ENCODE assay signal across 20 cellular contexts in genomic region chr18:30991397-30991796, GRCh38. TPM values are rescaled to one million over a fixed set of nuclear protein-coding genes. Genes with fewer than 3 reads are reported as not detected.
DNase-seq lines count a peak whose midpoint lies in the region; ATAC-seq, FAIRE-seq and TF ChIP-seq lines count a peak whose summit lies in the region.
"Had no signal": no experiment of that assay in that cellular context is flagged by ENCODE, and none has a peak within 500 bp of the region (broad histone marks: within the 10 kb centered on the region; RNA-seq: fewer than 3 reads in every experiment).

No MANE protein-coding gene starts in this region.

- no peaks in the 10 kb centered on the region; a peak in 1 of 5 replicates for H3K27me3 ChIP-seq in K562 (ENCODE audit: control insufficient read depth in 2 of 2, insufficient read depth in 2 of 2, low read length in 2 of 2)
- H3K27me3 ChIP-seq in SK-N-SH (ENCODE audit: insufficient read depth), result peaks cover 6% of the 10 kb centered on the region; the same call in 1 of the 2 replicates
- H3K27me3 ChIP-seq in HepG2 (ENCODE audit: control insufficient read depth in 1 of 2, insufficient read depth in 2 of 2, low read length in 2 of 2), result no peaks in the 10 kb centered on the region
- H3K27me3 ChIP-seq: SJSA1 had no signal

- no peak for TF ChIP-seq EP300 in K562 (IDR thresholded peaks at IDR 0.05; ENCODE audit: low read length)
- no peak for TF ChIP-seq EP300 in SK-N-SH (IDR thresholded peaks at IDR 0.05; ENCODE audit: borderline replicate concordance in 1 of 2, low read depth in 1 of 2, low read length in 1 of 2)
- no peak for TF ChIP-seq EP300 in HepG2 (IDR thresholded peaks at IDR 0.05; ENCODE audit: low read depth in 2 of 2, low read length in 2 of 2)
- no peak for TF ChIP-seq EP300 in HepG2 (CRISPR knock-in tag; IDR thresholded peaks at IDR 0.05; ENCODE audit: borderline replicate concordance)

- CTCF ChIA-PET in K562 (lab: Yijun Ruan, JAX; ENCODE audit: low intra/inter-chr PET ratio) (no interaction called here), SK-N-SH (lab: Yijun Ruan, JAX) (no interaction called here), HepG2 (lab: Yijun Ruan, JAX; ENCODE audit: low intra/inter-chr PET ratio, low total read pairs) (no interaction called here)

- no peak overlapping the region for H3K4me2 ChIP-seq in K562 (ENCODE audit: insufficient read depth, low read length)
- no peak overlapping the region for H3K4me2 ChIP-seq in SK-N-SH
- H3K4me2 ChIP-seq in HepG2 (ENCODE audit: low read depth, low read length), result no peak overlapping the region

- TF ChIP-seq CTCF in GM13976 (IDR thresholded peaks at IDR 0.05; ENCODE audit: borderline replicate concordance, control extremely low read depth, extremely low read depth, insufficient read depth, missing control alignments) (no peak), K562 (IDR thresholded peaks at IDR 0.05 in 2 of 3, conservative IDR thresholded peaks at IDR 0.05 in 1 of 3; ENCODE audit: insufficient read depth in 2 of 3, low read depth in 1 of 3, low read length in 3 of 3) (no peak), SK-N-SH (IDR thresholded peaks at IDR 0.05) (no peak), HepG2 (CRISPR knock-in tag; IDR thresholded peaks at IDR 0.05) (no peak)

- in situ Hi-C loops in GM13976 (cut with MboI; ENCODE audit: low sequenced_read_pairs, unreplicated experiment) (no loop called here), K562 (cut with MboI) (no loop called here), HepG2 (cut with HindIII; ENCODE audit: extremely low pct_ligation_motif_present, low pct_unique_long_range_greater_than_20kb) (no loop called here)

- no peak for TF ChIP-seq RAD21 in K562 (CRISPR knock-in tag; conservative IDR thresholded peaks at IDR 0.05 in 1 of 2, IDR thresholded peaks at IDR 0.05 in 1 of 2)
- no peak for TF ChIP-seq RAD21 in SK-N-SH (IDR thresholded peaks at IDR 0.05; ENCODE audit: low read length)
- TF ChIP-seq RAD21 in HepG2 (CRISPR knock-in tag; IDR thresholded peaks at IDR 0.05), result no peak

- H3K36me3 ChIP-seq in K562 (ENCODE audit: control insufficient read depth, insufficient read depth, low read length) (no peaks in the 10 kb centered on the region), SK-N-SH (replicated peaks in 1 of 2; ENCODE audit: control insufficient read depth in 1 of 2, insufficient read depth in 2 of 2, low read length in 1 of 2) (no peaks in the 10 kb centered on the region), HepG2 (replicated peaks in 1 of 2; ENCODE audit: control insufficient read depth in 1 of 2, insufficient read depth in 2 of 2, low read length in 2 of 2) (no peaks in the 10 kb centered on the region)
- H3K36me3 ChIP-seq: SJSA1 had no signal

- FAIRE-seq in K562 (lab: Jason Lieb, UNC) (no peak), HepG2 (lab: Jason Lieb, UNC) (no peak)
- FAIRE-seq: HTR-8/SVneo had no signal

- H3K9ac ChIP-seq in K562 (ENCODE audit: insufficient read depth in 1 of 2, low read depth in 2 of 2, low read length in 2 of 2) (no peak overlapping the region), SK-N-SH (no peak overlapping the region), HepG2 (ENCODE audit: insufficient read depth, low read depth, low read length) (no peak overlapping the region)

- intact Hi-C loops in K562 (cut with micrococcal nuclease), result loop anchor here (10.0 kb wide), 1 partner anchor 733 kb away; no protein-coding TSS in a partner anchor
- intact Hi-C loops in HepG2 (cut with micrococcal nuclease; ENCODE audit: unreplicated experiment), result loop anchor here (10.0 kb wide), 1 partner anchor 433 kb away; no protein-coding TSS in a partner anchor

- H3K9me2 ChIP-seq in SK-N-SH, result no peaks in the 10 kb centered on the region

- no peaks in the 10 kb centered on the region for H3F3A ChIP-seq in SK-N-SH (replicated peaks; ENCODE audit: insufficient read depth)

- DNase-seq in GM13976 (ENCODE audit: low spot score), result peak; percentile 27
- DNase-seq in MV-4-11 (lab: John Stamatoyannopoulos, UW), result peak; percentile 50
- DNase-seq in K562 (ENCODE audit: extremely low read depth in 1 of 4, low spot score in 3 of 4), result peak in 2 of 4 experiments; percentile 11 to 53
- DNase-seq in HUDEP-2 (lab: John Stamatoyannopoulos, UW; ENCODE audit: unreplicated experiment in 76 of 76), result no peak
- no peak for DNase-seq in SK-N-SH
- DNase-seq in HepG2 (ENCODE audit: low spot score), result no peak
- DNase-seq: Caco-2, DMS153, NCI-H1105, NCI-H1694, NCI-H2227 treated with DMSO at 0.1 percent for 48 hours, NCI-H524 treated with DMSO at 0.1 percent for 48 hours had no signal

- H3K4me3 ChIP-seq in K562 (no peak overlapping the region), SK-N-SH (ENCODE audit: low read depth in 2 of 2, low read length in 1 of 2) (no peak overlapping the region), HepG2 (replicated peaks in 1 of 3; ENCODE audit: insufficient read depth in 1 of 3, low read depth in 2 of 3, low read length in 3 of 3) (no peak overlapping the region)
- H3K4me3 ChIP-seq: SJSA1 had no signal

- no peaks in the 10 kb centered on the region for H3K9me1 ChIP-seq in K562 (ENCODE audit: control insufficient read depth, insufficient read depth, low read length)

- POLR2A ChIA-PET in K562 (lab: Yijun Ruan, JAX), result no interaction called here
- POLR2A ChIA-PET in SK-N-SH (lab: Yijun Ruan, JAX), result no interaction called here
- POLR2A ChIA-PET in HepG2 (lab: Yijun Ruan, JAX), result no interaction called here

- ATAC-seq in HG02610 (IDR thresholded peaks at IDR 0.05; ENCODE audit: unreplicated experiment) (peak; percentile 72), K562 (peak; percentile 57), HG02840 (IDR thresholded peaks at IDR 0.05; ENCODE audit: low FRiP score, unreplicated experiment) (no peak), HepG2 (no peak)

- TF ChIP-seq POLR2A in K562 (conservative IDR thresholded peaks at IDR 0.05), result no peak
- TF ChIP-seq POLR2A in HepG2 (IDR thresholded peaks at IDR 0.05; ENCODE audit: insufficient read depth in 1 of 2, low read depth in 2 of 2, low read length in 2 of 2), result no peak

- H3K9me3 ChIP-seq in K562 (replicated peaks; ENCODE audit: control insufficient read depth, insufficient read depth, low read depth, low read length), result no peaks in the 10 kb centered on the region
- H3K9me3 ChIP-seq in SK-N-SH, result no peaks in the 10 kb centered on the region
- no peaks in the 10 kb centered on the region for H3K9me3 ChIP-seq in HepG2 (ENCODE audit: low read length)
- H3K9me3 ChIP-seq: Caco-2, SJSA1 had no signal

- no TSS peak for BruUV-seq in K562 (replicated peaks; lab: Mats Ljungman, UMichigan)
- no TSS peak for BruUV-seq in HepG2 (replicated peaks; lab: Mats Ljungman, UMichigan)

- whole genome bisulfite sequencing in K562 (ENCODE audit: insufficient coverage, low coverage, missing lambda C conversion rate), result 9% methylated on average over 5 of the region's 5 CpGs
- 34% methylated on average over 5 of the region's 5 CpGs for whole genome bisulfite sequencing in SK-N-SH (ENCODE audit: low lambda C conversion rate)
- WGBS in HepG2 (ENCODE audit: low lambda C conversion rate), result 48% methylated on average over 5 of the region's 5 CpGs

- peaks cover 0 to 2% of the 10 kb centered on the region in 2 experiments; a peak in 1 of 5 replicates for H3K4me1 ChIP-seq in K562 (replicated peaks in 1 of 2; ENCODE audit: control insufficient read depth in 2 of 2, insufficient read depth in 2 of 2, low read length in 2 of 2)
- H3K4me1 ChIP-seq in SK-N-SH (ENCODE audit: control insufficient read depth in 1 of 2, insufficient read depth in 2 of 2, low read depth in 1 of 2, low read length in 1 of 2), result no peaks in the 10 kb centered on the region
- no peaks in the 10 kb centered on the region for H3K4me1 ChIP-seq in HepG2 (ENCODE audit: insufficient read depth, low read length)
- H3K4me1 ChIP-seq: Caco-2 had no signal

- no peaks in the 10 kb centered on the region for H3K79me2 ChIP-seq in K562 (ENCODE audit: control insufficient read depth, insufficient read depth, low read length)
- no peaks in the 10 kb centered on the region for H3K79me2 ChIP-seq in SK-N-SH (ENCODE audit: insufficient read depth)
- no peaks in the 10 kb centered on the region for H3K79me2 ChIP-seq in HepG2 (ENCODE audit: insufficient read depth, low read length)

- peak overlapping the region; percentile 76 for H2AFZ ChIP-seq in K562 (ENCODE audit: low read depth, low read length)
- H2AFZ ChIP-seq in SK-N-SH (ENCODE audit: low read depth), result no peak overlapping the region
- H2AFZ ChIP-seq in HepG2 (ENCODE audit: low read length), result no peak overlapping the region

- H4K20me1 ChIP-seq in K562 (replicated peaks; ENCODE audit: control insufficient read depth, insufficient read depth, low read length), result no peaks in the 10 kb centered on the region
- no peaks in the 10 kb centered on the region for H4K20me1 ChIP-seq in SK-N-SH (ENCODE audit: insufficient read depth)
- no peaks in the 10 kb centered on the region for H4K20me1 ChIP-seq in HepG2 (ENCODE audit: insufficient read depth, low read length)

- H3K27ac ChIP-seq in K562 (ENCODE audit: extremely low read depth, low read depth, low read length) (peak overlapping the region; percentile 19), SK-N-SH (ENCODE audit: low read depth in 2 of 2, low read length in 1 of 2) (no peak overlapping the region), HepG2 (ENCODE audit: extremely low read length, insufficient read depth, low read length) (no peak overlapping the region)
- H3K27ac ChIP-seq: C4-2B, HL-60, RWPE1, SJSA1 had no signal

RNA-seq across cellular contexts. Expression of gene DSC3, which starts 51.1 kb away (rescaled TPM):
- total RNA-seq in K562 (2011; cell fraction: chromatin; rRNA removed; ENCODE audit: low replicate concordance), result 0.05 and 0.16 TPM in 2 replicates
- total RNA-seq in K562 (2011; cell fraction: nucleolus; rRNA removed), result not detected in 2 replicates
- total RNA-seq in K562 (2011; cell fraction: nucleoplasm; rRNA removed), result not detected in 2 replicates
- 0.04 and 0.09 TPM in 2 replicates for total RNA-seq in K562 (2014; rRNA removed)
- 0.07 and 0.10 TPM in 2 replicates for total RNA-seq in K562 (2014; rRNA removed; fragmentation: Illumina TruSeq; extraction: Trizol)
- total RNA-seq in K562 (2015; rRNA removed; fragmentation: Illumina TruSeq; extraction: Trizol), result 0.04 and 0.07 TPM in 2 replicates
- 0.07 and 0.40 TPM in 2 replicates for total RNA-seq in K562 (2021)
- 0.01 TPM in 1 of 2 replicates, not detected in the other for polyA plus RNA-seq in K562 (2011; rRNA removed)
- 0.01 TPM in 1 of 2 replicates, not detected in the other for polyA plus RNA-seq in K562 (2011; cell fraction: cytosol; rRNA removed)
- not detected in 2 replicates for polyA plus RNA-seq in K562 (2011; cell fraction: nucleus; rRNA removed)
- polyA plus RNA-seq in K562 (2012), result 0.12 and 0.29 TPM in 2 replicates
- 0.06 and 0.24 TPM in 2 replicates for polyA plus RNA-seq in K562 (2014; fragmentation: Illumina TruSeq; extraction: Trizol)
- under 1 TPM; 0.03 to 0.11 TPM for polyA plus RNA-seq in K562 (2014; fragmentation: Nextera tagmentation; extraction: Ambion mirVana)
- 0.05 and 0.08 TPM in 2 replicates for polyA plus RNA-seq in K562 (2014; rRNA removed)
- 0.03 TPM in 1 of 2 replicates, not detected in the other for polyA minus RNA-seq in K562 (2011; rRNA and poly(A)+ RNA removed)
- polyA minus RNA-seq in K562 (2011; cell fraction: cytosol; rRNA and poly(A)+ RNA removed), result not detected in 2 replicates
- not detected in 2 replicates for polyA minus RNA-seq in K562 (2011; cell fraction: nucleus; rRNA and poly(A)+ RNA removed)
- not detected in 2 replicates for polyA plus RNA-seq in SK-N-SH (2012; rRNA removed)
- polyA plus RNA-seq in SK-N-SH (2012; cell fraction: cytosol; rRNA removed), result not detected in 2 replicates
- polyA plus RNA-seq in SK-N-SH (2012; cell fraction: nucleus; rRNA removed), result not detected in 2 replicates
- total RNA-seq in HepG2 (2016; rRNA removed; fragmentation: Illumina TruSeq; extraction: Trizol), result 0.21 and 0.38 TPM in 2 replicates
- total RNA-seq in HepG2 (2016; cell fraction: cytosol; rRNA removed; fragmentation: Illumina TruSeq; extraction: Trizol; ENCODE audit: low read depth), result 0.09 TPM in 1 of 2 replicates, not detected in the other
- 0.15 and 0.28 TPM in 2 replicates for total RNA-seq in HepG2 (2016; cell fraction: insoluble cytoplasmic fraction; rRNA removed; fragmentation: Illumina TruSeq; extraction: Trizol)
- 0.07 and 0.12 TPM in 2 replicates for total RNA-seq in HepG2 (2016; cell fraction: membrane; rRNA removed; fragmentation: Illumina TruSeq; extraction: Trizol)
- total RNA-seq in HepG2 (2016; cell fraction: nucleus; rRNA removed; fragmentation: Illumina TruSeq; extraction: Trizol), result 0.41 and 0.59 TPM in 2 replicates
- polyA plus RNA-seq in HepG2 (2011; rRNA removed), result 0.05 and 0.07 TPM in 2 replicates
- 0.04 and 0.06 TPM in 2 replicates for polyA plus RNA-seq in HepG2 (2011; cell fraction: cytosol; rRNA removed)
- 0.02 and 0.03 TPM in 2 replicates for polyA plus RNA-seq in HepG2 (2011; cell fraction: nucleus; rRNA removed)
- polyA plus RNA-seq in HepG2 (2012), result 0.03 and 0.11 TPM in 2 replicates
- polyA plus RNA-seq in HepG2 (2016; cell fraction: cytosol; fragmentation: Illumina TruSeq; extraction: Trizol; ENCODE audit: low read depth), result 0.03 TPM in 1 of 2 replicates, not detected in the other
- 0.11 and 0.25 TPM in 2 replicates for polyA plus RNA-seq in HepG2 (2016; cell fraction: insoluble cytoplasmic fraction; fragmentation: Illumina TruSeq; extraction: Trizol; ENCODE audit: low read depth)
- 0.06 and 0.42 TPM in 2 replicates for polyA plus RNA-seq in HepG2 (2016; cell fraction: membrane; fragmentation: Illumina TruSeq; extraction: Trizol; ENCODE audit: low read depth)
- 0.23 and 0.33 TPM in 2 replicates for polyA plus RNA-seq in HepG2 (2016; cell fraction: nucleus; fragmentation: Illumina TruSeq; extraction: Trizol; ENCODE audit: insufficient read depth, low read depth)
- 0.06 TPM in 1 of 2 replicates, not detected in the other for polyA minus RNA-seq in HepG2 (2011; rRNA and poly(A)+ RNA removed; ENCODE audit: low replicate concordance)
- 0.26 TPM in 1 of 2 replicates, not detected in the other for polyA minus RNA-seq in HepG2 (2011; cell fraction: cytosol; rRNA and poly(A)+ RNA removed)
- 0.25 TPM in 1 of 2 replicates, not detected in the other for polyA minus RNA-seq in HepG2 (2011; cell fraction: nucleus; rRNA and poly(A)+ RNA removed)
- total RNA-seq: A673 had no signal

Comparison
In these comparisons a context has a peak if more than half of its experiments do, and no peak if none do; other contexts are left out.
1. DNase-seq: peak in GM13976 (single experiment) and MV-4-11 (single experiment); none in HUDEP-2 (0 of 76), SK-N-SH (single experiment) and HepG2 (single experiment).
2. ATAC-seq: peak in HG02610 (single experiment) and K562 (single experiment); none in HG02840 (single experiment) and HepG2 (single experiment).